Comparison of ENCODE assay signal across 16 cellular contexts in genomic region chr2:122007577-122007976, GRCh38.
DNase-seq lines count a peak whose midpoint lies in the region; ATAC-seq, FAIRE-seq and TF ChIP-seq lines count a peak whose summit lies in the region.
"Had no signal": no experiment of that assay in that cellular context is flagged by ENCODE, and none has a peak within 500 bp of the region (broad histone marks: within the 10 kb centered on the region; RNA-seq: fewer than 3 reads in every experiment).

No MANE protein-coding gene starts in this region.

- WGBS in H9 (ENCODE audit: extremely low coverage, insufficient read length, low lambda C conversion rate), result no CpG with 5 or more reads among the region's 5 CpGs
- WGBS in H1 (ENCODE audit: extremely low coverage in 1 of 2, insufficient coverage in 1 of 2, insufficient read length in 1 of 2, insufficient replicate concordance in 2 of 2, low coverage in 1 of 2, low lambda C conversion rate in 2 of 2, missing lambda C conversion rate in 1 of 2), 2 experiments, result 71% methylated on average over 5 of the region's 5 CpGs; no CpG with 5 or more reads in 1 of the 2 experiments
- WGBS in thyroid gland, 2 donors, result 62 to 66% methylated on average over 5 of the region's 5 CpGs

- H3K4me3 ChIP-seq in BLaER1 (no peak overlapping the region), H1 (ENCODE audit: extremely low read depth in 1 of 4, insufficient read depth in 2 of 4, low read depth in 3 of 4, low read length in 4 of 4) (no peak overlapping the region), thyroid gland (replicated peaks in 1 of 3) (no peak overlapping the region)

- no peaks in the 10 kb centered on the region for H3K36me3 ChIP-seq in BLaER1
- H3K36me3 ChIP-seq in H1 (ENCODE audit: control insufficient read depth in 2 of 4, insufficient read depth in 4 of 4, low read length in 3 of 4), result no peaks in the 10 kb centered on the region
- H3K36me3 ChIP-seq in thyroid gland, result no peaks in the 10 kb centered on the region

- H3K79me2 ChIP-seq in H9 (ENCODE audit: insufficient read depth, low read length) (no peaks in the 10 kb centered on the region), H1 (ENCODE audit: control insufficient read depth in 1 of 2, insufficient read depth in 2 of 2, low read length in 2 of 2) (no peaks in the 10 kb centered on the region)

- no peak overlapping the region for H3K23ac ChIP-seq in H9 (ENCODE audit: insufficient read length, low read depth, low read length)
- H3K23ac ChIP-seq in H1 (ENCODE audit: insufficient read length), result no peak overlapping the region

- H3K9me3 Mint-ChIP-seq in H9, result peaks cover 4 to 5% of the 10 kb centered on the region in 2 experiments; a peak in 3 of 5 replicates
- peaks cover 5% of the 10 kb centered on the region for H3K9me3 Mint-ChIP-seq in mesothelial cell of epicardium
- H3K9me3 Mint-ChIP-seq: CD8-positive, alpha-beta memory T cell had no signal

- no peak overlapping the region for H2AFZ ChIP-seq in H9 (ENCODE audit: low read length)
- peak overlapping the region; percentile 72; the same call in 1 of the 2 replicates for H2AFZ ChIP-seq in H1 (ENCODE audit: low read length)

- intact Hi-C loops in thyroid gland (cut with DNase I), result no loop called here

- H3K79me1 ChIP-seq in H9 (ENCODE audit: insufficient read depth, low read depth, low read length, poor library complexity, severe bottlenecking) (no peaks in the 10 kb centered on the region), H1 (ENCODE audit: low read depth, low read length) (no peaks in the 10 kb centered on the region)

- no peak overlapping the region for H4K5ac ChIP-seq in H9 (ENCODE audit: insufficient read length, low read depth, low read length)
- H4K5ac ChIP-seq in H1 (ENCODE audit: insufficient read length, low read depth, low read length), result no peak overlapping the region

- ATAC-seq in GM21381 (IDR thresholded peaks at IDR 0.05; ENCODE audit: unreplicated experiment), result no peak

- H3K27ac ChIP-seq in BLaER1 (peak overlapping the region; percentile 39), H9 (ENCODE audit: insufficient read length, low read depth, low read length) (no peak overlapping the region), H1 (ENCODE audit: low read depth, low read length) (no peak overlapping the region), thyroid gland (no peak overlapping the region)

- H4K91ac ChIP-seq in H9 (ENCODE audit: insufficient read length, low read depth, low read length), result no peak overlapping the region
- H4K91ac ChIP-seq in H1 (replicated peaks; ENCODE audit: insufficient read length, low read length), result no peak overlapping the region

- H3K4me1 Mint-ChIP-seq in H9 (peaks cover 25% of the 10 kb centered on the region in 2 experiments), mesothelial cell of epicardium (peaks cover 5% of the 10 kb centered on the region)
- H3K4me1 Mint-ChIP-seq: CD8-positive, alpha-beta memory T cell had no signal

- H3K27me3 ChIP-seq in BLaER1, result no peaks in the 10 kb centered on the region
- H3K27me3 ChIP-seq in H9 (ENCODE audit: insufficient read depth, low read length), result no peaks in the 10 kb centered on the region
- no peaks in the 10 kb centered on the region for H3K27me3 ChIP-seq in H1 (replicated peaks in 1 of 4; ENCODE audit: control insufficient read depth in 3 of 4, extremely low read depth in 1 of 4, insufficient read depth in 3 of 4, low read length in 3 of 4)
- no peaks in the 10 kb centered on the region for H3K27me3 ChIP-seq in thyroid gland

- peaks cover 2% of the 10 kb centered on the region; the same call in 1 of the 2 replicates for H3K27me3 Mint-ChIP-seq in H9 (ENCODE audit: low read depth)
- peaks cover 9% of the 10 kb centered on the region for H3K27me3 Mint-ChIP-seq in mesothelial cell of epicardium (ENCODE audit: low read depth)

- H2BK15ac ChIP-seq in H9 (ENCODE audit: low read depth, low read length) (no peak overlapping the region), H1 (ENCODE audit: low read length) (no peak overlapping the region)

- H2BK12ac ChIP-seq in H9 (ENCODE audit: insufficient read length, low read depth, low read length) (no peak overlapping the region), H1 (ENCODE audit: low read depth, low read length) (no peak overlapping the region)

- TF ChIP-seq POLR2A in H1 (IDR thresholded peaks at IDR 0.05; ENCODE audit: control extremely low read depth in 1 of 2, low read depth in 2 of 2, low read length in 2 of 2), result no peak
- TF ChIP-seq POLR2A in thyroid gland (IDR thresholded peaks at IDR 0.05), result no peak

- peaks cover 74% of the 10 kb centered on the region for H3K4me1 ChIP-seq in BLaER1
- H3K4me1 ChIP-seq in H9 (ENCODE audit: insufficient read depth, low read length), result no peaks in the 10 kb centered on the region
- peaks cover 0 to 5% (median 1%) of the 10 kb centered on the region in 4 experiments; a peak in 2 of 7 replicates for H3K4me1 ChIP-seq in H1 (replicated peaks in 1 of 4; ENCODE audit: control insufficient read depth in 3 of 4, insufficient read depth in 4 of 4, low read length in 3 of 4)
- H3K4me1 ChIP-seq in thyroid gland, result no peaks in the 10 kb centered on the region

- H2BK5ac ChIP-seq in H9 (ENCODE audit: insufficient read length, low read length) (no peak overlapping the region), H1 (ENCODE audit: low read depth, low read length) (no peak overlapping the region)

- H3K56ac ChIP-seq in H9 (ENCODE audit: insufficient read length, low read depth, low read length), result no peak overlapping the region
- no peak overlapping the region for H3K56ac ChIP-seq in H1 (replicated peaks; ENCODE audit: insufficient read length, low read depth, low read length)

- H3K9ac ChIP-seq in BLaER1 (no peak overlapping the region), H9 (ENCODE audit: extremely low read depth, insufficient read length, low read length) (no peak overlapping the region), H1 (replicated peaks in 1 of 4; ENCODE audit: extremely low read depth in 1 of 4, low read depth in 3 of 4, low read length in 3 of 4) (no peak overlapping the region)

- no peak for FAIRE-seq in H1 (lab: Jason Lieb, UNC)
- FAIRE-seq: GM12892 had no signal

- H3K4me2 ChIP-seq in BLaER1 (peak overlapping the region; percentile 88), H9 (ENCODE audit: insufficient read depth, insufficient read length, low read length) (no peak overlapping the region), H1 (ENCODE audit: insufficient read depth in 1 of 2, low read depth in 2 of 2, low read length in 2 of 2) (no peak overlapping the region)

- DNase-seq in H9 (no peak), H1 (ENCODE audit: low read depth in 1 of 2, low spot score in 2 of 2) (no peak), mesothelial cell of epicardium (ENCODE audit: low spot score in 2 of 2, unreplicated experiment in 2 of 2) (no peak), dermis blood vessel endothelial cell (no peak), NCI-H146 (lab: John Stamatoyannopoulos, UW) (no peak), thyroid gland (no peak)
- DNase-seq: CD8-positive, alpha-beta memory T cell; DND-41; GF-D8; NCI-H1930; NCI-H2171; NCI-H748 treated with DMSO at 0.1 percent for 48 hours; RPMI8226 had no signal

- H3K4ac ChIP-seq in H9 (ENCODE audit: low read depth, low read length) (no peak overlapping the region), H1 (replicated peaks; ENCODE audit: insufficient read length, low read depth, low read length) (no peak overlapping the region)

- CTCF ChIA-PET in H1 (lab: Charles Lee; ENCODE audit: partially characterized antibody), result interaction anchor here (1.3 to 1.5 kb wide), 2 partner anchors 15 to 106 kb away, joined by 3 read pairs; no protein-coding TSS in a partner anchor

- H3K23me2 ChIP-seq in H9 (ENCODE audit: insufficient read length, low read depth, low read length, poor library complexity, severe bottlenecking) (no peaks in the 10 kb centered on the region), H1 (ENCODE audit: low read depth, low read length) (no peaks in the 10 kb centered on the region)

- H3K18ac ChIP-seq in H9 (ENCODE audit: insufficient read length, low read depth, low read length), result no peak overlapping the region
- peak overlapping the region; percentile 42; the same call in 1 of the 2 replicates for H3K18ac ChIP-seq in H1 (ENCODE audit: extremely low read depth, low read length)

- no peak for TF ChIP-seq RAD21 in H1 (IDR thresholded peaks at IDR 0.05 in 1 of 2, conservative IDR thresholded peaks at IDR 0.05 in 1 of 2; ENCODE audit: low read depth in 2 of 2, low read length in 2 of 2)

- H3K4me3 Mint-ChIP-seq in H9, result no peak overlapping the region
- no peak overlapping the region for H3K4me3 Mint-ChIP-seq in mesothelial cell of epicardium
- H3K4me3 Mint-ChIP-seq: CD8-positive, alpha-beta memory T cell had no signal

- H4K8ac ChIP-seq in H9 (replicated peaks; ENCODE audit: insufficient read length, low read depth, low read length) (no peak overlapping the region), H1 (ENCODE audit: extremely low read depth, insufficient read depth, low read length) (no peak overlapping the region)

- H2BK120ac ChIP-seq in H9 (ENCODE audit: low read depth, low read length, poor library complexity, severe bottlenecking), result no peak overlapping the region
- no peak overlapping the region for H2BK120ac ChIP-seq in H1 (replicated peaks; ENCODE audit: low read depth, low read length)

- H4K20me1 ChIP-seq in BLaER1 (no peaks in the 10 kb centered on the region), H9 (ENCODE audit: control insufficient read depth, insufficient read depth, insufficient read length) (no peaks in the 10 kb centered on the region), H1 (replicated peaks in 1 of 2; ENCODE audit: control insufficient read depth in 1 of 2, insufficient read depth in 2 of 2, low read length in 2 of 2) (no peaks in the 10 kb centered on the region)

- H3K9me3 ChIP-seq in BLaER1, result no peaks in the 10 kb centered on the region; the same call in 1 of the 2 replicates
- no peaks in the 10 kb centered on the region for H3K9me3 ChIP-seq in H9 (ENCODE audit: control insufficient read depth, low read depth, low read length)
- no peaks in the 10 kb centered on the region for H3K9me3 ChIP-seq in H1 (ENCODE audit: insufficient read depth in 2 of 2, low read depth in 1 of 2, low read length in 1 of 2)
- H3K9me3 ChIP-seq in thyroid gland, result no peaks in the 10 kb centered on the region

- H3K36me3 Mint-ChIP-seq in H9 (ENCODE audit: insufficient read depth in 1 of 3, low read depth in 3 of 3) (peaks cover 0 to 4% (median 0%) of the 10 kb centered on the region in 3 experiments; a peak in 2 of 7 replicates), mesothelial cell of epicardium (no peaks in the 10 kb centered on the region)
- H3K36me3 Mint-ChIP-seq: CD8-positive, alpha-beta memory T cell had no signal

- peak overlapping the region in 2 of 3 experiments; percentile 23 to 55; a peak in 2 of 7 replicates for H3K27ac Mint-ChIP-seq in H9
- H3K27ac Mint-ChIP-seq in mesothelial cell of epicardium, result peak overlapping the region; percentile 59
- H3K27ac Mint-ChIP-seq: CD8-positive, alpha-beta memory T cell had no signal

- H2BK20ac ChIP-seq in H9 (ENCODE audit: low read depth, low read length, poor library complexity, severe bottlenecking), result no peak overlapping the region
- H2BK20ac ChIP-seq in H1 (ENCODE audit: low read length), result no peak overlapping the region

- TF ChIP-seq CTCF in H9 (conservative IDR thresholded peaks at IDR 0.05) (no peak), H1 (IDR thresholded peaks at IDR 0.05; ENCODE audit: control extremely low read depth in 1 of 3, insufficient read depth in 1 of 3, low read depth in 1 of 3, low read length in 3 of 3) (no peak), mesothelial cell of epicardium (IDR thresholded peaks at IDR 0.05; ENCODE audit: unreplicated experiment) (no peak), thyroid gland (IDR thresholded peaks at IDR 0.05) (no peak)

- H3K14ac ChIP-seq in H9 (ENCODE audit: insufficient read depth, low read length), result no peak overlapping the region
- H3K14ac ChIP-seq in H1 (ENCODE audit: insufficient read length), result no peak overlapping the region

- H2AK5ac ChIP-seq in H9 (ENCODE audit: insufficient read length, low read length) (no peak overlapping the region), H1 (ENCODE audit: low read depth, low read length) (no peak overlapping the region)

- TF ChIP-seq EP300 in H1 (IDR thresholded peaks at IDR 0.05; ENCODE audit: borderline replicate concordance in 1 of 2, low read depth in 2 of 2, low read length in 2 of 2), result no peak

- no peak overlapping the region for H3T11ph ChIP-seq in H9 (ENCODE audit: low read length)

- POLR2A ChIA-PET in H1 (lab: Charles Lee; ENCODE audit: partially characterized antibody), result no interaction called here
